17 cellular contexts compared by ENCODE assay signal in the genomic region with DNA sequence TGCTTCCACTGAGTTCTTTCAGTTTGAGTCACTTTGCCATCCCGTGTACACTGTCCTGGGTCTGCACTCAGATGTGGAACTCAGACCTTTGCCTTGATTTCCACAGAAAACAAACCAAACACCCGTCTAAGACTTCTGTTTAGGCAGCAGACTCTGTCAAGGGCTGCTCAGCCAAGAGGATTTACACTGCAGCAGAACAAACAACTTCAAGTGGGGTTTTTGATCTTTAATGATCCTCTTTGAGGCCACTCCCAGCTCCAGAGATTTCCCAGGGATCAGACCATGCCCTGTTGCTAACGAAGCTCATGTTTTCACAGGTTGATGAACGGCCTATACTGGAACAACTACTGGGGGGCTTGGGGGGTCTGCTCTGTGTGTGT. TPM values are rescaled to one million over a fixed set of nuclear protein-coding genes. Genes with fewer than 3 reads are reported as not detected.
A peak's percentile ranks its signal among the peaks of the same experiment; 100 is the strongest.
DNase-seq lines count a peak whose midpoint lies in the region; ATAC-seq, FAIRE-seq and TF ChIP-seq lines count a peak whose summit lies in the region.
"Had no signal": no experiment of that assay in that cellular context is flagged by ENCODE, and none has a peak within 500 bp of the region (broad histone marks: within the 10 kb centered on the region; RNA-seq: fewer than 3 reads in every experiment).

No MANE protein-coding gene starts in this region.

- H3K36me3 ChIP-seq in esophagus squamous epithelium = no peaks in the 10 kb centered on the region
- no peaks in the 10 kb centered on the region for H3K36me3 ChIP-seq in gastrocnemius medialis
- H3K36me3 ChIP-seq: breast epithelium, Peyer's patch had no signal

- intact Hi-C loops in esophagus squamous epithelium (cut with DNase I) = no loop called here
- intact Hi-C loops in gastrocnemius medialis (cut with DNase I; ENCODE audit: low total_unique reads) = no loop called here

- no peaks in the 10 kb centered on the region for H3K9me3 ChIP-seq in esophagus squamous epithelium
- no peaks in the 10 kb centered on the region for H3K9me3 ChIP-seq in gastrocnemius medialis
- H3K9me3 ChIP-seq: breast epithelium, Peyer's patch had no signal

- H3K27me3 ChIP-seq in esophagus squamous epithelium (no peaks in the 10 kb centered on the region), gastrocnemius medialis (no peaks in the 10 kb centered on the region)
- H3K27me3 ChIP-seq: breast epithelium, Peyer's patch had no signal

- DNase-seq in HT-29 (ENCODE audit: low spot score) (peak; percentile 60), NCI-H510A (lab: John Stamatoyannopoulos, UW) (peak; percentile 59), esophagus squamous epithelium (lab: John Stamatoyannopoulos, UW) (no peak), gastrocnemius medialis (no peak), RCC 7860 (ENCODE audit: low spot score) (no peak), NCI-H526 treated with DMSO at 0.1 percent for 48 hours (lab: John Stamatoyannopoulos, UW) (no peak), UCSD-AML1 (lab: John Stamatoyannopoulos, UW; ENCODE audit: unreplicated experiment) (no peak)
- DNase-seq: activated CD4-positive, alpha-beta memory T cell treated with anti-CD3 and anti-CD28 coated beads, Interleukin-2, amount 10 ng/mL, durations not matched to agents 7 days and 5 days; activated effector memory CD4-positive, alpha-beta T cell treated with anti-CD3 and anti-CD28 coated beads, Interleukin-2, amount 50 U/mL, for 16 hours; CD4-positive, alpha-beta memory T cell; hypothalamus had no signal

- no peak for FAIRE-seq in RCC 7860 (lab: Jason Lieb, UNC)
- FAIRE-seq: HTR-8/SVneo had no signal

- peak overlapping the region in 3 of 4 donors; percentile 44 to 66 (median 53) for H3K27ac ChIP-seq in esophagus squamous epithelium
- peak overlapping the region; percentile 32 to 66 (median 44) for H3K27ac ChIP-seq in gastrocnemius medialis
- H3K27ac ChIP-seq: epithelial cell of prostate had no signal

- ATAC-seq in gastrocnemius medialis = no peak
- no peak for ATAC-seq in HG03039 (IDR thresholded peaks at IDR 0.05; ENCODE audit: unreplicated experiment)
- ATAC-seq: sciatic nerve had no signal

- in situ Hi-C loops in gastrocnemius medialis (cut with MboI; ENCODE audit: low sequenced_read_pairs in 4 of 4) = no loop called here

- TF ChIP-seq CTCF in esophagus squamous epithelium (IDR thresholded peaks at IDR 0.05) (no peak), gastrocnemius medialis (IDR thresholded peaks at IDR 0.05 in 4 of 5, conservative IDR thresholded peaks at IDR 0.05 in 1 of 5) (no peak)

- H3K4me1 ChIP-seq in esophagus squamous epithelium = peaks cover 31 to 72% (median 54%) of the 10 kb centered on the region in 3 donors
- H3K4me1 ChIP-seq in gastrocnemius medialis = peaks cover 60 to 65% of the 10 kb centered on the region in 2 donors

- 37 to 54% methylated on average over 2 to 4 of the region's 4 CpGs for WGBS in esophagus squamous epithelium, 2 donors

- H3K4me3 ChIP-seq in esophagus squamous epithelium = no peak overlapping the region
- no peak overlapping the region for H3K4me3 ChIP-seq in gastrocnemius medialis
- H3K4me3 ChIP-seq: breast epithelium, Peyer's patch had no signal

- TF ChIP-seq POLR2A in esophagus squamous epithelium (IDR thresholded peaks at IDR 0.05) (no peak), gastrocnemius medialis (IDR thresholded peaks at IDR 0.05) (no peak)

RNA-seq across cellular contexts. Expression of a gene that starts 52.5 kb away (rescaled TPM):
- total RNA-seq in HT-29 (2014; rRNA removed; shearing (Covaris generic)) = 5.6 and 8.5 TPM in 2 replicates
- total RNA-seq in esophagus squamous epithelium = 10 to 100 TPM; 16.4 to 56.0 (median 33.5) TPM
- total RNA-seq in gastrocnemius medialis = 10 to 100 TPM in 1 of 4 donors, 1 to 10 TPM in 3; 3.8 to 19.6 (median 6.5) TPM

Comparison
In these comparisons a context has a peak if more than half of its experiments do, and no peak if none do; other contexts are left out.
1. DNase-seq: peak in HT-29 (single experiment) and NCI-H510A (single experiment); none in esophagus squamous epithelium (single experiment), gastrocnemius medialis (0 of 2), RCC 7860 (single experiment), NCI-H526 treated with DMSO at 0.1 percent for 48 hours (single experiment) and UCSD-AML1 (single experiment).